In genomic region chr4:38319456-38320348, GRCh38 we compare ENCODE assay signal across 8 cellular contexts.
DNase-seq lines count a peak whose midpoint lies in the region; ATAC-seq and TF ChIP-seq lines count a peak whose summit lies in the region.

No MANE protein-coding gene starts in this region.

- ATAC-seq in HG02610 (IDR thresholded peaks at IDR 0.05; ENCODE audit: unreplicated experiment) (peak; percentile 35), heart left ventricle (peak; percentile 80 to 87 (median 82)), upper lobe of right lung (peak; percentile 95)

- WGBS in adipose tissue, 3 donors: 9 to 19% (median 15%) methylated on average over 15 to 17 of the region's 17 CpGs
- 22 to 24% (median 22%) methylated on average over 17 of the region's 17 CpGs for WGBS in heart left ventricle, 4 donors
- 24% methylated on average over 17 of the region's 17 CpGs for WGBS in prostate gland

- DNase-seq in GDM1 (lab: John Stamatoyannopoulos, UW) (peak; percentile 86), NCI-H1417 treated with DMSO at 0.1 percent for 48 hours (lab: John Stamatoyannopoulos, UW) (peak; percentile 8), T follicular helper cell (ENCODE audit: low read depth) (peak; percentile 78), heart left ventricle (peak; percentile 92 to 96 (median 93)), prostate gland (ENCODE audit: low spot score) (peak; percentile 92), upper lobe of right lung (peak; percentile 96)

- H3K9me3 ChIP-seq in heart left ventricle: no peaks in the 10 kb centered on the region
- no peaks in the 10 kb centered on the region for H3K9me3 ChIP-seq in prostate gland
- H3K9me3 ChIP-seq in upper lobe of right lung: no peaks in the 10 kb centered on the region

- no peaks in the 10 kb centered on the region for H3K36me3 ChIP-seq in heart left ventricle
- H3K36me3 ChIP-seq in prostate gland: no peaks in the 10 kb centered on the region
- H3K36me3 ChIP-seq in upper lobe of right lung: no peaks in the 10 kb centered on the region

- peak overlapping the region; percentile 51 for H3K27ac ChIP-seq in adipose tissue (ENCODE audit: low read depth, low read length)
- peak overlapping the region; percentile 77 to 95 (median 84) for H3K27ac ChIP-seq in heart left ventricle
- H3K27ac ChIP-seq in prostate gland: peak overlapping the region; percentile 70 to 77
- H3K27ac ChIP-seq in upper lobe of right lung: peak overlapping the region; percentile 81

- H3K4me3 ChIP-seq in heart left ventricle (peak overlapping the region in 11 of 12 donors; percentile 4 to 49 (median 40)), prostate gland (no peak overlapping the region), upper lobe of right lung (peak overlapping the region; percentile 34)

- TF ChIP-seq CTCF in heart left ventricle (IDR thresholded peaks at IDR 0.05): peak; percentile 97 to 99 (median 98)
- TF ChIP-seq CTCF in prostate gland (IDR thresholded peaks at IDR 0.05): peak; percentile 95 to 96 (median 96)
- TF ChIP-seq CTCF in upper lobe of right lung (IDR thresholded peaks at IDR 0.05): peak; percentile 99

- H3K27me3 ChIP-seq in heart left ventricle: no peaks in the 10 kb centered on the region
- H3K27me3 ChIP-seq in prostate gland (replicated peaks; ENCODE audit: insufficient read depth): no peaks in the 10 kb centered on the region
- H3K27me3 ChIP-seq in upper lobe of right lung: no peaks in the 10 kb centered on the region

- TF ChIP-seq POLR2A in heart left ventricle (IDR thresholded peaks at IDR 0.05) (no peak), prostate gland (IDR thresholded peaks at IDR 0.05) (no peak)

- intact Hi-C loops in heart left ventricle (cut with DNase I) (loop anchor here (1.0 to 10.0 kb wide), 25 partner anchors 127 to 415 kb away; partner anchors contain the start of gene KLF3 (in 1 of the 10)), prostate gland (cut with DNase I) (loop anchor here (2.0 to 5.0 kb wide), 4 partner anchors 132 to 413 kb away; no protein-coding TSS in a partner anchor), upper lobe of right lung (cut with DNase I) (loop anchor here (5.0 kb wide), 1 partner anchor 358 kb away; no protein-coding TSS in a partner anchor)

- H3K4me1 ChIP-seq in heart left ventricle (peaks cover 0 to 46% (median 17%) of the 10 kb centered on the region in 12 donors), prostate gland (replicated peaks) (peaks cover 2% of the 10 kb centered on the region), upper lobe of right lung (peaks cover 20% of the 10 kb centered on the region)

Comparison
In these comparisons a context has a peak if more than half of its experiments do, and no peak if none do; other contexts are left out.
1. DNase-seq: peak in every context shown above with its lines; median percentile 96 in upper lobe of right lung; 93 in heart left ventricle; 92 in prostate gland; 86 in GDM1; 78 in T follicular helper cell; 8 in NCI-H1417 treated with DMSO at 0.1 percent for 48 hours.
2. ATAC-seq: peak in every context shown above with its lines; median percentile 95 in upper lobe of right lung; 82 in heart left ventricle; 35 in HG02610.
3. H3K4me3 ChIP-seq: peak in heart left ventricle (11 of 12) and upper lobe of right lung (single experiment); none in prostate gland (0 of 2).
4. Peak in every context shown above with its lines, with median percentiles within 50 percentile points of each other: H3K27ac ChIP-seq and CTCF ChIP-seq.